In the genomic region with DNA sequence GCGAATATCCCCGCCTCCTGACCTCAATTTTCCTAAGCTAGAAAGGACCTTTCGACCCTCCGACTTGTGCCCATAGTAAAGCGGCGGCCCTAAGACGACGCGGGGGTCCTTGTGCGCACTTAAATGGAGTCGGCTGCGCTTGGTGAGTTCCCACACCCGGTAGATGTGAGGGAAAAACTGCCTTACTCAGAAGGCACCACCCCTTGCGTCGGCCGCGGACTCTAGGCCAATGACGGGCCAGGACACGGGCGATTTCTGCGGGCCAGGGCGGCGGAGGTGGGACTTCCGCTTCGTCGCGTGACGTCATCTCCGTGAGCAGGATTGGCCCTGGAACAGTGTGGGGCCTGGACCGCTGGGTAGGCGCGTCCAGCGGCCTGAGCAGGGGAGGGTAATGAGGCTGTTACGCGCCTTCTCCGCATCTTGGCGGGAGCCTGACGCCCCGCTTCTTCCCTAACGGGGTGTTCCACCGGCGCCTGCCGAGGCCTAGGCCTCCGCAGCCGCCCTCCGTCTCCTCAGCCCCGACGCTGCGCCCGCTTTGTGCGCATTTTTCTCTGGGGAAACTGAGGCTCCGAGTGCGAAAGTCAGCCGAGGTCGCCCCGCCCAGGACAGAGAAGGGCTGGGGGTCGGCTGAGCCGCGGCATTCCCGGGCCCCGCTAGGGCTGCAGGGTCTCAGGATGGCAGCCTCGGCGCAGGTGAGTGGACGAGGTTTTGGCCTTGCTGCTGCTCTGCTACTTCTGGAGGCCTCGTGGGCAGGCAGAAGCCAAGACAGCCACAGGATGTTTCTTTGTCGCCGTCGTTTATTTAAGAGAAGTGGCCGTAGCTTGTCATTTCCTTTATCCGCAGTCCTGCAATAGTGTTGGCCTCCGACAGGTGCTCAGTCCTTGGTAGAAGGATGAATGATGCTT, we compare ENCODE assay signal across 8 cellular contexts. TPM values are rescaled to one million over a fixed set of nuclear protein-coding genes. Genes with fewer than 3 reads are reported as not detected.
A peak's percentile ranks its signal among the peaks of the same experiment; 100 is the strongest.
DNase-seq lines count a peak whose midpoint lies in the region; ATAC-seq and TF ChIP-seq lines count a peak whose summit lies in the region.

Gene ZNF543, plus strand, starts transcription at position 293 of the 905 bp plus-strand sequence. Its CDS starts 382 bp downstream, at position 675.

- DNase-seq in GM10248 (ENCODE audit: extremely low spot score) (peak; percentile 98), NCI-H1092 (lab: John Stamatoyannopoulos, UW) (peak; percentile 92), SK-N-SH (peak; percentile 98), glomerular visceral epithelial cell (ENCODE audit: extremely low spot score) (peak; percentile 96), occipital lobe (lab: John Stamatoyannopoulos, UW) (peak; percentile 92)
- peak; percentile 87 to 93 for DNase-seq in activated naive CD4-positive, alpha-beta T cell treated with anti-CD3 and anti-CD28 coated beads, Interleukin-2, amount 50 U/mL, for 72 hours (ENCODE audit: low spot score in 2 of 2)

- no peak for TF ChIP-seq EP300 in SK-N-SH (IDR thresholded peaks at IDR 0.05; ENCODE audit: borderline replicate concordance in 1 of 2, low read depth in 1 of 2, low read length in 1 of 2)

- peaks cover 7 to 12% of the 10 kb centered on the region in 2 experiments; a peak in 2 of 4 replicates for H3K4me1 ChIP-seq in SK-N-SH (ENCODE audit: control insufficient read depth in 1 of 2, insufficient read depth in 2 of 2, low read depth in 1 of 2, low read length in 1 of 2)

- TF ChIP-seq CTCF in GM10248 (IDR thresholded peaks at IDR 0.05; ENCODE audit: control extremely low read depth, extremely low read depth, low read depth, missing control alignments) = no peak
- TF ChIP-seq CTCF in SK-N-SH (IDR thresholded peaks at IDR 0.05) = no peak

- H2AFZ ChIP-seq in SK-N-SH (ENCODE audit: low read depth) = peak within 1 kb of the TSS; percentile 93

- H3K9ac ChIP-seq in SK-N-SH = peak within 1 kb of the TSS; percentile 92

- peaks cover 8 to 14% of the 10 kb centered on the region in 2 experiments for H3K36me3 ChIP-seq in SK-N-SH (replicated peaks in 1 of 2; ENCODE audit: control insufficient read depth in 1 of 2, insufficient read depth in 2 of 2, low read length in 1 of 2)

- 1% methylated on average over 31 of the region's 71 CpGs for WGBS in SK-N-SH (ENCODE audit: low lambda C conversion rate)

- CTCF ChIA-PET in GM10248 (lab: Yijun Ruan, JAX) = no interaction called here
- CTCF ChIA-PET in SK-N-SH (lab: Yijun Ruan, JAX) = no interaction called here

- no peak for TF ChIP-seq RAD21 in SK-N-SH (IDR thresholded peaks at IDR 0.05; ENCODE audit: low read length)

- no peaks in the 10 kb centered on the region; the same call in 1 of the 2 replicates for H3K27me3 ChIP-seq in SK-N-SH (ENCODE audit: insufficient read depth)

- H3K9me3 Mint-ChIP-seq in activated naive CD4-positive, alpha-beta T cell treated with anti-CD3 and anti-CD28 coated beads, Interleukin-2, amount 50 U/mL, for 72 hours = peaks cover 26 to 33% of the 10 kb centered on the region in 2 donors

- H3K4me2 ChIP-seq in SK-N-SH = peak within 1 kb of the TSS; percentile 93

- no peaks in the 10 kb centered on the region for H3K9me2 ChIP-seq in SK-N-SH

- peak within 1 kb of the TSS; percentile 89 to 95 for H3K4me3 ChIP-seq in SK-N-SH (ENCODE audit: low read depth in 2 of 2, low read length in 1 of 2)

- peak; percentile 97 for ATAC-seq in HG02588 (IDR thresholded peaks at IDR 0.05; ENCODE audit: unreplicated experiment)
- ATAC-seq in activated naive CD4-positive, alpha-beta T cell treated with anti-CD3 and anti-CD28 coated beads, Interleukin-2, amount 50 U/mL, for 72 hours = peak; percentile 99 to 100

- H3K27ac ChIP-seq in SK-N-SH (ENCODE audit: low read depth in 2 of 2, low read length in 1 of 2) (peak within 1 kb of the TSS; percentile 77 to 84), temporal lobe (ENCODE audit: low read depth, low read length) (no peak within 1 kb of the TSS)

- H3K79me2 ChIP-seq in SK-N-SH (ENCODE audit: insufficient read depth) = peaks cover 46% of the 10 kb centered on the region

- H3F3A ChIP-seq in SK-N-SH (replicated peaks; ENCODE audit: insufficient read depth) = peaks cover 5% of the 10 kb centered on the region

- H4K20me1 ChIP-seq in SK-N-SH (ENCODE audit: insufficient read depth) = no peaks in the 10 kb centered on the region

- POLR2A ChIA-PET in GM10248 (lab: Yijun Ruan, JAX) (no interaction called here), SK-N-SH (lab: Yijun Ruan, JAX) (no interaction called here)

- H3K36me3 Mint-ChIP-seq in activated naive CD4-positive, alpha-beta T cell treated with anti-CD3 and anti-CD28 coated beads, Interleukin-2, amount 50 U/mL, for 72 hours = peaks cover 70 to 78% of the 10 kb centered on the region in 2 donors

- no peaks in the 10 kb centered on the region for H3K9me3 ChIP-seq in SK-N-SH

- H3K27ac Mint-ChIP-seq in activated naive CD4-positive, alpha-beta T cell treated with anti-CD3 and anti-CD28 coated beads, Interleukin-2, amount 50 U/mL, for 72 hours = peak within 1 kb of the TSS; percentile 77 to 92

TF ChIP-seq in SK-N-SH, 30 proteins besides CTCF, POLR2A, EP300 and RAD21 (continues in another document):
- TF ChIP-seq GATA2 (CRISPR knock-in tag; IDR thresholded peaks at IDR 0.05) = no peak
- peak; percentile 87 for TF ChIP-seq POLR2AphosphoS5 (IDR thresholded peaks at IDR 0.05; ENCODE audit: low read depth, low read length)
- TF ChIP-seq MEF2A (IDR thresholded peaks at IDR 0.05; ENCODE audit: borderline replicate concordance, low read depth) = no peak
- peak; percentile 94 for TF ChIP-seq GABPA (IDR thresholded peaks at IDR 0.05; ENCODE audit: low read depth)
- no peak for TF ChIP-seq TCF12 (IDR thresholded peaks at IDR 0.05)
- 0 out of 2 replicates have a peak, but pooled peaks have one; percentile 24 for TF ChIP-seq ELF1 (IDR thresholded peaks at IDR 0.05)
- TF ChIP-seq MAX (IDR thresholded peaks at IDR 0.05; ENCODE audit: low read depth) = peak; percentile 73
- TF ChIP-seq FOXM1 (IDR thresholded peaks at IDR 0.05; ENCODE audit: low read depth) = no peak
- TF ChIP-seq SMC3 (IDR thresholded peaks at IDR 0.05; ENCODE audit: low read depth, low read length) = no peak
- TF ChIP-seq PBX3 (IDR thresholded peaks at IDR 0.05) = no peak
- TF ChIP-seq FOSL2 (IDR thresholded peaks at IDR 0.05; ENCODE audit: borderline replicate concordance, low read depth) = no peak
- TF ChIP-seq EZH2phosphoT487 (IDR thresholded peaks at IDR 0.05; ENCODE audit: borderline replicate concordance, low read depth) = no peak
- TF ChIP-seq, protein P1, sequence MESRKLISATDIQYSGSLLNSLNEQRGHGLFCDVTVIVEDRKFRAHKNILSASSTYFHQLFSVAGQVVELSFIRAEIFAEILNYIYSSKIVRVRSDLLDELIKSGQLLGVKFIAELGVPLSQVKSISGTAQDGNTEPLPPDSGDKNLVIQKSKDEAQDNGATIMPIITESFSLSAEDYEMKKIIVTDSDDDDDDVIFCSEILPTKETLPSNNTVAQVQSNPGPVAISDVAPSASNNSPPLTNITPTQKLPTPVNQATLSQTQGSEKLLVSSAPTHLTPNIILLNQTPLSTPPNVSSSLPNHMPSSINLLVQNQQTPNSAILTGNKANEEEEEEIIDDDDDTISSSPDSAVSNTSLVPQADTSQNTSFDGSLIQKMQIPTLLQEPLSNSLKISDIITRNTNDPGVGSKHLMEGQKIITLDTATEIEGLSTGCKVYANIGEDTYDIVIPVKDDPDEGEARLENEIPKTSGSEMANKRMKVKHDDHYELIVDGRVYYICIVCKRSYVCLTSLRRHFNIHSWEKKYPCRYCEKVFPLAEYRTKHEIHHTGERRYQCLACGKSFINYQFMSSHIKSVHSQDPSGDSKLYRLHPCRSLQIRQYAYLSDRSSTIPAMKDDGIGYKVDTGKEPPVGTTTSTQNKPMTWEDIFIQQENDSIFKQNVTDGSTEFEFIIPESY (IDR thresholded peaks at IDR 0.05; ENCODE audit: borderline replicate concordance, low read depth) = no peak; the same call in 1 of the 2 replicates
- peak; percentile 76 for TF ChIP-seq CHD2 (IDR thresholded peaks at IDR 0.05; ENCODE audit: low read length, partially characterized antibody)
- TF ChIP-seq IRF3 (IDR thresholded peaks at IDR 0.05; ENCODE audit: low read depth, low read length) = 0 out of 2 replicates have a peak, but pooled peaks have one; percentile 15
- no peak for TF ChIP-seq USF1 (IDR thresholded peaks at IDR 0.05; ENCODE audit: borderline replicate concordance, low read depth)

RNA-seq across cellular contexts. Expression of gene ZNF543, which starts in this region (rescaled TPM):
- 1.2 and 1.7 TPM in 2 replicates for polyA plus RNA-seq in SK-N-SH (2012; rRNA removed)
- polyA plus RNA-seq in SK-N-SH (2012; cell fraction: cytosol; rRNA removed) = 1.1 and 1.7 TPM in 2 replicates
- 1.0 and 1.6 TPM in 2 replicates for polyA plus RNA-seq in SK-N-SH (2012; cell fraction: nucleus; rRNA removed)
- 1 to 10 TPM; 3.4 to 7.0 TPM for total RNA-seq in activated naive CD4-positive, alpha-beta T cell treated with anti-CD3 and anti-CD28 coated beads, Interleukin-2, amount 50 U/mL, for 72 hours
- total RNA-seq in occipital lobe (40.7 TPM), temporal lobe (24.3 TPM)
